ENCODE assay signal across 22 cellular contexts in the genomic region with DNA sequence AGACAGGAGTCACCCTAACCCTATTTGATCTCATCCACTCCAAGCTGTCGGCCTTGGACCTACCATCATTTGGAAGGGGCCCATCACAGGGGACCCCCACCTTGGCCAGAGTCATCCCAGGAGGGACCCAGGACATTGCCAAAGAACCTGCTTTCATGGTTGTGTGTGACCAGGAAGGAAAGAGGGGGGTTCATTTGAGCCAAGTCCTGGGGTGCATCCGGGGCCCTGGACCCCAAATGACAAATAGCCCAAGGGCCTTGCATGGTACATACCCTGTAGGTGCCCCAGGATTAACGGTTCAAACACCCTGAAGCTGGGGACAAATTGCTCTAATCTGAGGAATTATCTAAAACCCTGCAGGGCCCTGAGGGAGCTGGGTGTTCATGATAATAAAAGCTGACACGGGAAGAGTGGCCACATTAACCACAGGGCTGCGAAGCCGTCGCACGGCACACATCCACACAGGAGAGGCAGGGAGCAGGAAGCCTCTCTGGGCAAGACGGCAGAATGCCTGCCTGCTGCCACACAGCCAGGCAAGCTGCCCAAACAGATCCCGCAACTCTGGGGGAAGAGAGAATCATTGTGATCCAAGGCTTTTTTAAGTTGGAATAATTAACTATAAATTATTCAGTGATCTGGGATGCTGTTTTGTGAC. TPM values are rescaled to one million over a fixed set of nuclear protein-coding genes. Genes with fewer than 3 reads are reported as not detected.
"Had no signal": no experiment of that assay in that cellular context is flagged by ENCODE, and none has a peak within 500 bp of the region (broad histone marks: within the 10 kb centered on the region; RNA-seq: fewer than 3 reads in every experiment).

No MANE protein-coding gene starts in this region.

- H3K4me2 ChIP-seq: smooth muscle cell had no signal

- ATAC-seq: activated CD8-positive, alpha-beta T cell treated with anti-CD3 and anti-CD28 coated beads for 36 hours; activated naive CD8-positive, alpha-beta T cell treated with anti-CD3 and anti-CD28 coated beads, Interleukin-2, amount 50 U/mL, for 24 hours; left ventricle myocardium superior; psoas muscle; right lobe of liver; stimulated activated naive CD8-positive, alpha-beta T cell treated with anti-CD3 and anti-CD28 coated beads, Interleukin-15, Interleukin-2, amounts not matched to agents 100 U/mL and 50 U/mL, for 24 hours; WTC11 had no signal

- H3K27me3 ChIP-seq: right lobe of liver, transverse colon had no signal

- H3K27ac Mint-ChIP-seq: activated CD8-positive, alpha-beta T cell treated with anti-CD3 and anti-CD28 coated beads for 36 hours; activated naive CD8-positive, alpha-beta T cell treated with anti-CD3 and anti-CD28 coated beads, Interleukin-2, amount 50 U/mL, for 24 hours; activated T-helper 1 cell treated with anti-CD3 and anti-CD28 coated beads, Interleukin-12 subunit alpha, Interleukin-12 subunit beta, Interleukin-2, Interleukin-4 antibody, amounts not matched to agents 30 ng/mL and 10 ng/mL and 1 ng/mL, durations not matched to agents 14 hours and 24 hours and 36 hours; endodermal cell; nephron; WTC11 had no signal

- H3K36me3 ChIP-seq: breast epithelium, right lobe of liver, transverse colon had no signal

- H3K4me3 Mint-ChIP-seq: activated CD8-positive, alpha-beta T cell treated with anti-CD3 and anti-CD28 coated beads for 36 hours; activated naive CD8-positive, alpha-beta T cell treated with anti-CD3 and anti-CD28 coated beads, Interleukin-2, amount 50 U/mL, for 24 hours; activated T-helper 1 cell treated with anti-CD3 and anti-CD28 coated beads, Interleukin-12 subunit alpha, Interleukin-12 subunit beta, Interleukin-2, Interleukin-4 antibody, amounts not matched to agents 30 ng/mL and 10 ng/mL and 1 ng/mL, durations not matched to agents 14 hours and 24 hours and 36 hours; endodermal cell; nephron; WTC11 had no signal

- H3K4me3 ChIP-seq: breast epithelium, psoas muscle, right lobe of liver, smooth muscle cell, transverse colon had no signal

- DNase-seq: activated CD4-positive, alpha-beta T cell treated with anti-CD3 and anti-CD28 coated beads for 48 hours; activated CD8-positive, alpha-beta memory T cell treated with anti-CD3 and anti-CD28 coated beads, Interleukin-2, amount 50 U/mL, for 4 hours; activated CD8-positive, alpha-beta T cell treated with anti-CD3 and anti-CD28 coated beads for 36 hours; activated naive CD4-positive, alpha-beta T cell treated with Interleukin-2 at 50 U/mL for 16 hours; activated naive CD8-positive, alpha-beta T cell treated with anti-CD3 and anti-CD28 coated beads, Interleukin-2, amount 50 U/mL, for 24 hours; aorta; endodermal cell; left ventricle myocardium superior; mesenchymal stem cell; psoas muscle; right lobe of liver; stimulated activated naive CD8-positive, alpha-beta T cell treated with anti-CD3 and anti-CD28 coated beads, Interleukin-15, Interleukin-2, amounts not matched to agents 100 U/mL and 50 U/mL, for 24 hours; T-helper 1 cell; T1000; transverse colon had no signal

- H3K9me3 ChIP-seq: right lobe of liver had no signal

- H3K4me1 Mint-ChIP-seq: activated naive CD8-positive, alpha-beta T cell treated with anti-CD3 and anti-CD28 coated beads, Interleukin-2, amount 50 U/mL, for 24 hours; endodermal cell; nephron had no signal

- H3K4me1 ChIP-seq: breast epithelium, psoas muscle, right lobe of liver, transverse colon had no signal

- H3K27ac ChIP-seq: breast epithelium, psoas muscle, right lobe of liver, transverse colon had no signal

RNA-seq across cellular contexts. Expression of a gene that starts 28.2 kb away (rescaled TPM):
- total RNA-seq: activated CD8-positive, alpha-beta T cell treated with anti-CD3 and anti-CD28 coated beads for 36 hours; activated T-helper 1 cell treated with anti-CD3 and anti-CD28 coated beads, Interleukin-12 subunit alpha, Interleukin-12 subunit beta, Interleukin-2, Interleukin-4 antibody, amounts not matched to agents 30 ng/mL and 10 ng/mL and 1 ng/mL, durations not matched to agents 14 hours and 24 hours and 36 hours; epithelial cell of proximal tubule; kidney epithelial cell had no signal
